ENCODE assay signal across 7 cellular contexts in the genomic region with DNA sequence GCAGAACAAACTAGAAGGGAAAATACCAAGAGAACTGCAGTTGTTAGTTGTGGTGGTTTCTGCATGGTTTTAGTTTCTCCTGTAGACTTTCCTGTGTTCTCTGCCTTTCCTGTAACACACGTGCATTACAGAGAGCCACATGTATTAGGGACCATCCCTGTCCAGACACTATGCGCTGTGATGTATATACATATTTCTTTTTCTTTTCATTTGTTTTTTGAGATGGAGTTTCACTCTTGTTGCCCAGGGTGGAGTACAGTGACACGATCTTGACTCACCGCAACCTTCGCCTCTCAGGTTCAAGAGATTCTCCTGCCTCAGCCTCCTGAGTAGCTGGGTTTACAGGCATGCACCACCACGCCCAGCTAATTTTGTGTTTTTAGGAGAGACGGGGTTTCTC.
DNase-seq lines count a peak whose midpoint lies in the region; ATAC-seq lines count a peak whose summit lies in the region.
"Not testable (repeated sequence)": the region's sequence is repeated elsewhere in the genome, so short reads cannot be mapped to it uniquely, and the experiment has no call there.

No MANE protein-coding gene starts in this region.

- intact Hi-C loops in activated T-helper 1 cell treated with anti-CD3 and anti-CD28 coated beads, Interleukin-12 subunit alpha, Interleukin-12 subunit beta, Interleukin-2, Interleukin-4 antibody, amounts not matched to agents 30 ng/mL and 10 ng/mL and 1 ng/mL, durations not matched to agents 14 hours and 24 hours and 36 hours (cut with micrococcal nuclease) = not testable (repeated sequence)

- ATAC-seq in GM19395 (IDR thresholded peaks at IDR 0.05; ENCODE audit: unreplicated experiment) = peak; percentile 66
- ATAC-seq in HG02870 (IDR thresholded peaks at IDR 0.05; ENCODE audit: unreplicated experiment) = peak; percentile 47
- ATAC-seq in activated CD4-positive, CD25-positive, alpha-beta regulatory T cell treated with anti-CD3 and anti-CD28 coated beads, Interleukin-2, amount 50 U/mL, for 24 hours = peak; percentile 61 to 84
- ATAC-seq in activated naive CD8-positive, alpha-beta T cell treated with anti-CD3 and anti-CD28 coated beads, Interleukin-2, amount 50 U/mL, for 24 hours = peak; percentile 85

- H3K9me3 Mint-ChIP-seq in activated CD4-positive, alpha-beta memory T cell treated with anti-CD3 and anti-CD28 coated beads, Interleukin-2, amount 10 ng/mL, durations not matched to agents 7 days and 5 days; activated T-helper 1 cell treated with anti-CD3 and anti-CD28 coated beads, Interleukin-12 subunit alpha, Interleukin-12 subunit beta, Interleukin-2, Interleukin-4 antibody, amounts not matched to agents 30 ng/mL and 10 ng/mL and 1 ng/mL, durations not matched to agents 14 hours and 24 hours and 36 hours; activated naive CD8-positive, alpha-beta T cell treated with anti-CD3 and anti-CD28 coated beads, Interleukin-2, amount 50 U/mL, for 24 hours: not testable (repeated sequence)

- CTCF ChIA-PET in activated CD4-positive, alpha-beta memory T cell treated with anti-CD3 and anti-CD28 coated beads, Interleukin-2, amount 10 ng/mL, durations not matched to agents 7 days and 5 days (lab: Charles Lee) = interaction anchor here (0.7 to 1.7 kb wide), 2 partner anchors 9 to 43 kb away, joined by 3 to 4 read pairs; no protein-coding TSS in a partner anchor

- peak overlapping the region; percentile 37 for H3K27ac Mint-ChIP-seq in activated CD4-positive, alpha-beta memory T cell treated with anti-CD3 and anti-CD28 coated beads, Interleukin-2, amount 10 ng/mL, durations not matched to agents 7 days and 5 days
- H3K27ac Mint-ChIP-seq in activated T-helper 1 cell treated with anti-CD3 and anti-CD28 coated beads, Interleukin-12 subunit alpha, Interleukin-12 subunit beta, Interleukin-2, Interleukin-4 antibody, amounts not matched to agents 30 ng/mL and 10 ng/mL and 1 ng/mL, durations not matched to agents 14 hours and 24 hours and 36 hours = peak overlapping the region; percentile 80
- H3K27ac Mint-ChIP-seq in activated naive CD8-positive, alpha-beta T cell treated with anti-CD3 and anti-CD28 coated beads, Interleukin-2, amount 50 U/mL, for 24 hours = not testable (repeated sequence)

- not testable (repeated sequence) for H3K4me3 Mint-ChIP-seq in activated CD4-positive, alpha-beta memory T cell treated with anti-CD3 and anti-CD28 coated beads, Interleukin-2, amount 10 ng/mL, durations not matched to agents 7 days and 5 days; activated T-helper 1 cell treated with anti-CD3 and anti-CD28 coated beads, Interleukin-12 subunit alpha, Interleukin-12 subunit beta, Interleukin-2, Interleukin-4 antibody, amounts not matched to agents 30 ng/mL and 10 ng/mL and 1 ng/mL, durations not matched to agents 14 hours and 24 hours and 36 hours; activated naive CD8-positive, alpha-beta T cell treated with anti-CD3 and anti-CD28 coated beads, Interleukin-2, amount 50 U/mL, for 24 hours

- DNase-seq in activated CD4-positive, alpha-beta memory T cell treated with anti-CD3 and anti-CD28 coated beads, Interleukin-2, amount 10 ng/mL, durations not matched to agents 7 days and 5 days; activated T-helper 1 cell treated with anti-CD3 and anti-CD28 coated beads, Interleukin-12 subunit alpha, Interleukin-12 subunit beta, Interleukin-2, Interleukin-4 antibody, amounts not matched to agents 30 ng/mL and 10 ng/mL and 1 ng/mL, durations not matched to agents 14 hours and 24 hours and 36 hours (ENCODE audit: low spot score); activated naive CD8-positive, alpha-beta T cell treated with anti-CD3 and anti-CD28 coated beads, Interleukin-2, amount 50 U/mL, for 24 hours: not testable (repeated sequence)
- peak; percentile 40 to 41 for DNase-seq in stimulated activated CD4-positive, alpha-beta T cell treated with anti-CD3 and anti-CD28 coated beads, Interleukin-2, amount 100 ng/mL, for 24 hours

- POLR2A ChIA-PET in activated CD4-positive, alpha-beta memory T cell treated with anti-CD3 and anti-CD28 coated beads, Interleukin-2, amount 10 ng/mL, durations not matched to agents 7 days and 5 days (lab: Charles Lee) = interaction anchor here (0.9 to 1.2 kb wide), 3 partner anchors 22 to 38 kb away, joined by 3 to 4 read pairs (median 3); no protein-coding TSS in a partner anchor

- H3K36me3 Mint-ChIP-seq in activated CD4-positive, alpha-beta memory T cell treated with anti-CD3 and anti-CD28 coated beads, Interleukin-2, amount 10 ng/mL, durations not matched to agents 7 days and 5 days (ENCODE audit: low read depth); activated T-helper 1 cell treated with anti-CD3 and anti-CD28 coated beads, Interleukin-12 subunit alpha, Interleukin-12 subunit beta, Interleukin-2, Interleukin-4 antibody, amounts not matched to agents 30 ng/mL and 10 ng/mL and 1 ng/mL, durations not matched to agents 14 hours and 24 hours and 36 hours (ENCODE audit: low read depth); activated naive CD8-positive, alpha-beta T cell treated with anti-CD3 and anti-CD28 coated beads, Interleukin-2, amount 50 U/mL, for 24 hours (ENCODE audit: low read depth): not testable (repeated sequence)

- H3K27me3 Mint-ChIP-seq in activated CD4-positive, alpha-beta memory T cell treated with anti-CD3 and anti-CD28 coated beads, Interleukin-2, amount 10 ng/mL, durations not matched to agents 7 days and 5 days; activated T-helper 1 cell treated with anti-CD3 and anti-CD28 coated beads, Interleukin-12 subunit alpha, Interleukin-12 subunit beta, Interleukin-2, Interleukin-4 antibody, amounts not matched to agents 30 ng/mL and 10 ng/mL and 1 ng/mL, durations not matched to agents 14 hours and 24 hours and 36 hours (ENCODE audit: insufficient read depth); activated naive CD8-positive, alpha-beta T cell treated with anti-CD3 and anti-CD28 coated beads, Interleukin-2, amount 50 U/mL, for 24 hours: not testable (repeated sequence)

- peaks cover 49% of the 10 kb centered on the region for H3K4me1 Mint-ChIP-seq in activated CD4-positive, alpha-beta memory T cell treated with anti-CD3 and anti-CD28 coated beads, Interleukin-2, amount 10 ng/mL, durations not matched to agents 7 days and 5 days
- H3K4me1 Mint-ChIP-seq in activated T-helper 1 cell treated with anti-CD3 and anti-CD28 coated beads, Interleukin-12 subunit alpha, Interleukin-12 subunit beta, Interleukin-2, Interleukin-4 antibody, amounts not matched to agents 30 ng/mL and 10 ng/mL and 1 ng/mL, durations not matched to agents 14 hours and 24 hours and 36 hours (ENCODE audit: low read depth) = peaks cover 67% of the 10 kb centered on the region
- peaks cover 33% of the 10 kb centered on the region for H3K4me1 Mint-ChIP-seq in activated naive CD8-positive, alpha-beta T cell treated with anti-CD3 and anti-CD28 coated beads, Interleukin-2, amount 50 U/mL, for 24 hours
